In genomic region chr1:81305997-81306452, GRCh38 we compare ENCODE assay signal across 9 cellular contexts.
DNase-seq lines count a peak whose midpoint lies in the region; ATAC-seq and TF ChIP-seq lines count a peak whose summit lies in the region.
"Had no signal": no experiment of that assay in that cellular context is flagged by ENCODE, and none has a peak within 500 bp of the region (broad histone marks: within the 10 kb centered on the region; RNA-seq: fewer than 3 reads in every experiment).

No MANE protein-coding gene starts in this region.

- TF ChIP-seq CTCF in liver (IDR thresholded peaks at IDR 0.05; ENCODE audit: low read depth, low read length, missing input control), result peak; percentile 19
- TF ChIP-seq CTCF in tibial artery (IDR thresholded peaks at IDR 0.05), result peak; percentile 30 to 51

- H3K36me3 ChIP-seq in liver (ENCODE audit: control insufficient read depth in 4 of 4, insufficient read depth in 3 of 4, low read depth in 1 of 4, low read length in 3 of 4) (no peaks in the 10 kb centered on the region), tibial artery (no peaks in the 10 kb centered on the region)

- WGBS in liver, result 2% methylated on average over 7 of the region's 7 CpGs

- H3K9ac ChIP-seq in liver (ENCODE audit: low read depth in 1 of 2, low read length in 2 of 2), result peak overlapping the region; percentile 15 to 21

- DNase-seq in EL, result peak; percentile 36
- peak; percentile 94 for DNase-seq in NCI-H526 (lab: John Stamatoyannopoulos, UW)
- peak; percentile 44 for DNase-seq in dedifferentiated amniotic fluid mesenchymal stem cell (ENCODE audit: extremely low spot score)
- DNase-seq in tibial artery, result no peak
- DNase-seq in effector CD4-positive, alpha-beta T cell, result no peak

- H3K4me1 ChIP-seq in liver (ENCODE audit: control insufficient read depth in 4 of 4, insufficient read depth in 4 of 4, low read length in 3 of 4) (peaks cover 0 to 7% (median 0%) of the 10 kb centered on the region in 4 donors), tibial artery (peaks cover 0 to 5% (median 0%) of the 10 kb centered on the region in 4 donors)

- intact Hi-C loops in tibial artery (cut with DNase I; ENCODE audit: low total_unique reads), result no loop called here

- H3K9me3 ChIP-seq in liver (ENCODE audit: control insufficient read depth in 4 of 4, low read length in 3 of 4) (no peaks in the 10 kb centered on the region), tibial artery (no peaks in the 10 kb centered on the region)

- H3K27me3 ChIP-seq in liver (ENCODE audit: control insufficient read depth in 4 of 4, insufficient read depth in 4 of 4, low read length in 3 of 4) (peaks cover 0 to 4% (median 0%) of the 10 kb centered on the region in 4 donors), tibial artery (no peaks in the 10 kb centered on the region)

- H3K4me3 ChIP-seq in liver (ENCODE audit: low read depth in 1 of 3, low read length in 3 of 3), result peak overlapping the region; percentile 62 to 77 (median 63)
- H3K4me3 ChIP-seq in tibial artery, result peak overlapping the region; percentile 48 to 54
- H3K4me3 ChIP-seq: PC-9 had no signal

- H3K27ac ChIP-seq in liver (ENCODE audit: low read depth in 1 of 2, low read length in 2 of 2) (peak overlapping the region in 1 of 2 donors; percentile 9), tibial artery (no peak overlapping the region)
- H3K27ac ChIP-seq: PC-9 had no signal

- TF ChIP-seq RAD21 in liver (IDR thresholded peaks at IDR 0.05), result peak; percentile 78 to 80

- ATAC-seq in HG03060 (IDR thresholded peaks at IDR 0.05; ENCODE audit: low read depth, unreplicated experiment) (peak; percentile 46), HG02973 (IDR thresholded peaks at IDR 0.05; ENCODE audit: unreplicated experiment) (no peak)

TF ChIP-seq in liver, 16 proteins besides CTCF, POLR2A, EP300 and RAD21:
- TF ChIP-seq JUND (IDR thresholded peaks at IDR 0.05) (no peak), GABPA (IDR thresholded peaks at IDR 0.05 in 1 of 2, conservative IDR thresholded peaks at IDR 0.05 in 1 of 2) (no peak), ZBTB33 (IDR thresholded peaks at IDR 0.05) (no peak), HNF4G (IDR thresholded peaks at IDR 0.05) (no peak), SP1 (IDR thresholded peaks at IDR 0.05) (no peak), REST (IDR thresholded peaks at IDR 0.05) (no peak), TAF1 (conservative IDR thresholded peaks at IDR 0.05) (no peak), YY1 (IDR thresholded peaks at IDR 0.05) (no peak), ATF3 (IDR thresholded peaks at IDR 0.05) (no peak), RXRA (IDR thresholded peaks at IDR 0.05) (no peak), FOXA1 (IDR thresholded peaks at IDR 0.05) (no peak), HNF4A (conservative IDR thresholded peaks at IDR 0.05) (no peak), EGR1 (IDR thresholded peaks at IDR 0.05; ENCODE audit: low read depth in 2 of 2) (no peak)

Comparison
In these comparisons a context has a peak if more than half of its experiments do, and no peak if none do; other contexts are left out.
1. DNase-seq: peak in EL (single experiment), NCI-H526 (2 of 2) and dedifferentiated amniotic fluid mesenchymal stem cell (single experiment); none in tibial artery (0 of 2) and effector CD4-positive, alpha-beta T cell (single experiment).